ENCODE assay signal across 26 cellular contexts in the genomic region with DNA sequence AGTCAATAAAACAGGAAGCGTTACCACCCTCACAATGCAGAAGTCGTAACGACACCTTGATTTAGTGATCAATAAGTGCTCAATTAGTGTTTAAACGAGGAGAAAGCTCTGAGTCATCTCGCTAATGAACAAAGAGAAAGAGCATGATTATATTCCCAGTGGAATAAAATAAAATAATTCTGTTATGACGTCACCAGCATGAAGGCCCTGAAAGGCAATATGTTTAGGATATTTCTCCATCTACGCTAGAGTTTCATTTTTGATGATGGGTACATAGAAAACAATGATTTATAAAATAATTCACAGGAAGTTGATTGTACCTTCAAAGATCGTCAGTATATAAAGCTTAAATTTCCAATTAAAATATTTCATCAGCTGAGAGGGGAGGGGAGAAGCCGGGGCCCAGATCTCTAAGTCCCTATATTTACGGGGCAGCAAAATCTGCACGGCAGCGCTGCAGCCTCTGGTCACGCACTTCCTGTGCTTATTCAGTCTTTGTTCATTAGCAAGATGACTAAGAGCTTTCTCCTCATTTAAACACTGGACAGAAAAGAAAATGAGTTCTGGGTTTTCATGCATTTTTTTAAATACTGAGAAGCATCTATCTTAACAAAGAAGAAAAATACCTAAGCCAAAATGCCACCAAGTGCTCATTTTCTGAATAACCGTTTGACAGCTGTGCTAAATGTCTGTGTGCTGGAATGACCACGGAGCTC.
DNase-seq lines count a peak whose midpoint lies in the region; TF ChIP-seq lines count a peak whose summit lies in the region.
"Had no signal": no experiment of that assay in that cellular context is flagged by ENCODE, and none has a peak within 500 bp of the region (broad histone marks: within the 10 kb centered on the region; RNA-seq: fewer than 3 reads in every experiment).

No MANE protein-coding gene starts in this region.

- H3K4me1 Mint-ChIP-seq in neural progenitor cell, result peaks cover 9% of the 10 kb centered on the region
- H3K4me1 Mint-ChIP-seq in CD14-positive monocyte, result no peaks in the 10 kb centered on the region
- H3K4me1 Mint-ChIP-seq: T-cell had no signal

- H3K27ac Mint-ChIP-seq in neural progenitor cell, result peak overlapping the region; percentile 82
- H3K27ac Mint-ChIP-seq in CD14-positive monocyte, result no peak overlapping the region
- H3K27ac Mint-ChIP-seq: activated naive CD4-positive, alpha-beta T cell treated with anti-CD3 and anti-CD28 coated beads, Interleukin-2, amount 50 U/mL, for 72 hours; natural killer cell treated with Interleukin-12 subunit alpha and Interleukin-12 subunit beta and Interleukin-15 and Interleukin-18, amount 100 ng/mL, for 72 hours; stimulated activated naive CD8-positive, alpha-beta T cell treated with anti-CD3 and anti-CD28 coated beads, Interleukin-15, Interleukin-2, amounts not matched to agents 100 ng/mL and 50 ng/mL, for 24 hours; T-cell had no signal

- no peaks in the 10 kb centered on the region for H3K36me3 ChIP-seq in neural progenitor cell
- H3K36me3 ChIP-seq: pancreas, thoracic aorta had no signal

- H2AFZ ChIP-seq in neural progenitor cell (replicated peaks), result no peak overlapping the region

- intact Hi-C loops in CD14-positive monocyte (cut with micrococcal nuclease), result no loop called here

- H3K36me3 Mint-ChIP-seq in neural progenitor cell, result no peaks in the 10 kb centered on the region
- no peaks in the 10 kb centered on the region for H3K36me3 Mint-ChIP-seq in CD14-positive monocyte
- H3K36me3 Mint-ChIP-seq: activated naive CD4-positive, alpha-beta T cell treated with anti-CD3 and anti-CD28 coated beads, Interleukin-2, amount 50 U/mL, for 72 hours; T-cell had no signal

- H3K27me3 Mint-ChIP-seq in neural progenitor cell (ENCODE audit: insufficient read depth, low read depth) (peaks cover 5% of the 10 kb centered on the region), CD14-positive monocyte (ENCODE audit: low read depth in 3 of 3) (peaks cover 0 to 1% (median 0%) of the 10 kb centered on the region in 3 donors)
- H3K27me3 Mint-ChIP-seq: natural killer cell treated with Interleukin-12 subunit alpha and Interleukin-12 subunit beta and Interleukin-15 and Interleukin-18, amount 100 ng/mL, for 72 hours had no signal

- H3K9me3 Mint-ChIP-seq in neural progenitor cell (peaks cover 3% of the 10 kb centered on the region), CD14-positive monocyte (peaks cover 24 to 55% (median 37%) of the 10 kb centered on the region in 7 donors)

- H3K27me3 ChIP-seq in neural progenitor cell, result no peaks in the 10 kb centered on the region
- H3K27me3 ChIP-seq: pancreas had no signal

- no peaks in the 10 kb centered on the region for H3F3A ChIP-seq in neural progenitor cell (ENCODE audit: low read depth)

- H3K79me2 ChIP-seq in neural progenitor cell (ENCODE audit: low read depth), result no peaks in the 10 kb centered on the region

- no peak overlapping the region for H3K4me2 ChIP-seq in neural progenitor cell

- DNase-seq in NCI-H2029 (lab: John Stamatoyannopoulos, UW) (peak; percentile 4), NCI-H2029 treated with DMSO at 0.1 percent for 48 hours (lab: John Stamatoyannopoulos, UW) (no peak), NCI-H146 treated with DMSO at 0.1 percent for 48 hours (lab: John Stamatoyannopoulos, UW; ENCODE audit: unreplicated experiment) (peak; percentile 9), astrocyte of the hippocampus (ENCODE audit: low read depth, low spot score) (peak; percentile 71), neural progenitor cell (ENCODE audit: low spot score) (no peak), CD14-positive monocyte (ENCODE audit: low spot score) (no peak), activated gamma-delta T cell treated with Interleukin-2 at 50 U/mL for 16 hours (no peak)
- DNase-seq in NK-92 treated with Interleukin-12 subunit alpha and Interleukin-12 subunit beta, amount 100 ng/mL, for 24 hours (lab: John Stamatoyannopoulos, UW), result no peak
- DNase-seq: activated CD4-positive, alpha-beta T cell treated with anti-CD3 and anti-CD28 coated beads for 48 hours; activated CD8-positive, alpha-beta memory T cell treated with anti-CD3 and anti-CD28 coated beads for 24 hours; activated T-cell treated with anti-CD3 and anti-CD28 coated beads for 4 hours; amygdala; effector CD4-positive, alpha-beta T cell; GOT3; left cardiac atrium; MM.1S; NCI-H2227 treated with DMSO at 0.1 percent for 48 hours; NCI-H526; pancreas; stimulated activated CD4-positive, alpha-beta T cell treated with anti-CD3 and anti-CD28 coated beads, Interleukin-2, amount 100 ng/mL, for 24 hours; T-cell had no signal

- H3K4me3 Mint-ChIP-seq in neural progenitor cell (no peak overlapping the region), CD14-positive monocyte (no peak overlapping the region)
- H3K4me3 Mint-ChIP-seq: natural killer cell treated with Interleukin-12 subunit alpha and Interleukin-12 subunit beta and Interleukin-15 and Interleukin-18, amount 100 ng/mL, for 72 hours; stimulated activated naive CD8-positive, alpha-beta T cell treated with anti-CD3 and anti-CD28 coated beads, Interleukin-15, Interleukin-2, amounts not matched to agents 100 ng/mL and 50 ng/mL, for 24 hours; T-cell had no signal

- no peaks in the 10 kb centered on the region for H4K20me1 ChIP-seq in neural progenitor cell (ENCODE audit: low read depth)

- no peak overlapping the region for H3K4me3 ChIP-seq in neural progenitor cell
- H3K4me3 ChIP-seq: pancreas, thoracic aorta had no signal

- no peak for TF ChIP-seq CTCF in neural progenitor cell (IDR thresholded peaks at IDR 0.05)
- TF ChIP-seq CTCF in CD14-positive monocyte (IDR thresholded peaks at IDR 0.05), result no peak

- H3K9me3 ChIP-seq in neural progenitor cell (ENCODE audit: low read depth), result no peaks in the 10 kb centered on the region
- H3K9me3 ChIP-seq: pancreas, thoracic aorta had no signal

- H3K4me1 ChIP-seq in neural progenitor cell, result no peaks in the 10 kb centered on the region
- H3K4me1 ChIP-seq: pancreas had no signal

- H3K27ac ChIP-seq in neural progenitor cell, result no peak overlapping the region
- H3K27ac ChIP-seq: C4-2B, pancreas, thoracic aorta had no signal

- H3K9ac ChIP-seq in neural progenitor cell, result no peak overlapping the region

Comparison
In these comparisons a context has a peak if more than half of its experiments do, and no peak if none do; other contexts are left out.
1. DNase-seq: peak in NCI-H2029 (single experiment), NCI-H146 treated with DMSO at 0.1 percent for 48 hours (single experiment) and astrocyte of the hippocampus (single experiment); none in NCI-H2029 treated with DMSO at 0.1 percent for 48 hours (single experiment), neural progenitor cell (single experiment), NK-92 treated with Interleukin-12 subunit alpha and Interleukin-12 subunit beta, amount 100 ng/mL, for 24 hours (single experiment), CD14-positive monocyte (single experiment) and activated gamma-delta T cell treated with Interleukin-2 at 50 U/mL for 16 hours (single experiment).